Comparison of ENCODE assay signal across 22 cellular contexts in genomic region chr11:120630100-120630499, GRCh38.
"Had no signal": no experiment of that assay in that cellular context is flagged by ENCODE, and none has a peak within 500 bp of the region (broad histone marks: within the 10 kb centered on the region; RNA-seq: fewer than 3 reads in every experiment).

No MANE protein-coding gene starts in this region.

- H3K4me1 ChIP-seq: left lung, prostate gland, right atrium auricular region, sigmoid colon, stomach, thyroid gland, vagina had no signal

- H3K27me3 ChIP-seq: right atrium auricular region, thyroid gland, vagina had no signal

- FAIRE-seq: endometrium, frontal cortex had no signal

- H3K4me3 Mint-ChIP-seq: effector memory CD8-positive, alpha-beta T cell; natural killer cell; stimulated activated effector memory CD8-positive, alpha-beta T cell treated with anti-CD3 and anti-CD28 coated beads, Interleukin-12 subunit alpha, Interleukin-12 subunit beta, amount 100 ng/mL, for 72 hours had no signal

- H3K27ac Mint-ChIP-seq: effector memory CD8-positive, alpha-beta T cell; natural killer cell; stimulated activated effector memory CD8-positive, alpha-beta T cell treated with anti-CD3 and anti-CD28 coated beads, Interleukin-12 subunit alpha, Interleukin-12 subunit beta, amount 100 ng/mL, for 72 hours had no signal

- H3K36me3 Mint-ChIP-seq: natural killer cell; stimulated activated effector memory CD8-positive, alpha-beta T cell treated with anti-CD3 and anti-CD28 coated beads, Interleukin-12 subunit alpha, Interleukin-12 subunit beta, amount 100 ng/mL, for 72 hours had no signal

- H3K27ac ChIP-seq: left lung, prostate gland, right atrium auricular region, sigmoid colon, stomach, thyroid gland, vagina had no signal

- H3K9me3 Mint-ChIP-seq: effector memory CD8-positive, alpha-beta T cell; natural killer cell; stimulated activated effector memory CD8-positive, alpha-beta T cell treated with anti-CD3 and anti-CD28 coated beads, Interleukin-12 subunit alpha, Interleukin-12 subunit beta, amount 100 ng/mL, for 72 hours had no signal

- H3K4me1 Mint-ChIP-seq: stimulated activated effector memory CD8-positive, alpha-beta T cell treated with anti-CD3 and anti-CD28 coated beads, Interleukin-12 subunit alpha, Interleukin-12 subunit beta, amount 100 ng/mL, for 72 hours had no signal

- DNase-seq: cortex of kidney; effector memory CD8-positive, alpha-beta T cell; head of caudate nucleus; left cardiac atrium; left lung; mammary epithelial cell; mesendoderm; natural killer cell; nucleus accumbens; sigmoid colon; stimulated activated CD4-positive, alpha-beta T cell treated with anti-CD3 and anti-CD28 coated beads, Interleukin-2, amount 100 ng/mL, for 24 hours; stimulated activated CD4-positive, alpha-beta T cell treated with anti-CD3 and anti-CD28 coated beads, Interleukin-4, amount 100 ng/mL, for 24 hours; stimulated activated naive CD4-positive, alpha-beta T cell treated with Interleukin-2 at 50 U/mL for 16 hours; stomach; thyroid gland; trophoblast cell had no signal

- H3K9me3 ChIP-seq: left lung, prostate gland, right atrium auricular region, sigmoid colon, stomach, thyroid gland, vagina had no signal

- H3K4me3 ChIP-seq: left lung, prostate gland, right atrium auricular region, sigmoid colon, stomach, thyroid gland, vagina had no signal

- H3K36me3 ChIP-seq: left lung, prostate gland, right atrium auricular region, sigmoid colon, stomach, thyroid gland, vagina had no signal

- ATAC-seq: effector memory CD8-positive, alpha-beta T cell; left cardiac atrium; left lung; natural killer cell; stimulated activated effector memory CD8-positive, alpha-beta T cell treated with anti-CD3 and anti-CD28 coated beads, Interleukin-12 subunit alpha, Interleukin-12 subunit beta, amount 100 ng/mL, for 72 hours had no signal
